Comparison of ENCODE assay signal across 21 cellular contexts in genomic region chr17:61723914-61724313, GRCh38.
A peak's percentile ranks its signal among the peaks of the same experiment; 100 is the strongest.
DNase-seq lines count a peak whose midpoint lies in the region; ATAC-seq, FAIRE-seq and TF ChIP-seq lines count a peak whose summit lies in the region.
"Had no signal": no experiment of that assay in that cellular context is flagged by ENCODE, and none has a peak within 500 bp of the region (broad histone marks: within the 10 kb centered on the region; RNA-seq: fewer than 3 reads in every experiment).

No MANE protein-coding gene starts in this region.

- BruUV-seq in K562 (replicated peaks; lab: Mats Ljungman, UMichigan), result no TSS peak

- CTCF ChIA-PET in K562 (lab: Yijun Ruan, JAX; ENCODE audit: low intra/inter-chr PET ratio), result no interaction called here

- FAIRE-seq in H54 (lab: Jason Lieb, UNC), result peak; percentile 20
- FAIRE-seq in K562 (lab: Jason Lieb, UNC), result no peak
- FAIRE-seq in urothelium cell line (lab: Jason Lieb, UNC), result peak; percentile 68
- FAIRE-seq: A204.1, D721Med, G401.6, GM12891, GM19239 had no signal

- H3K27me3 ChIP-seq in K562 (ENCODE audit: control insufficient read depth in 2 of 2, insufficient read depth in 2 of 2, low read length in 2 of 2) (no peaks in the 10 kb centered on the region), right atrium auricular region (no peaks in the 10 kb centered on the region)
- H3K27me3 ChIP-seq: BLaER1 treated with 17β-estradiol and CSF1 and Interleukin-3, amounts not matched to agents 10 nM and 100 nM had no signal

- no peak overlapping the region for H2AFZ ChIP-seq in K562 (ENCODE audit: low read depth, low read length)

- intact Hi-C loops in K562 (cut with micrococcal nuclease), result no loop called here

- H4K20me1 ChIP-seq in K562 (replicated peaks; ENCODE audit: control insufficient read depth, insufficient read depth, low read length), result no peaks in the 10 kb centered on the region
- H4K20me1 ChIP-seq: BLaER1 treated with 17β-estradiol and CSF1 and Interleukin-3, amounts not matched to agents 10 nM and 100 nM had no signal

- TF ChIP-seq POLR2A in H54 (IDR thresholded peaks at IDR 0.05; ENCODE audit: low read depth, low read length), result no peak
- TF ChIP-seq POLR2A in K562 (conservative IDR thresholded peaks at IDR 0.05), result no peak

- TF ChIP-seq RAD21 in K562 (CRISPR knock-in tag; conservative IDR thresholded peaks at IDR 0.05 in 1 of 2, IDR thresholded peaks at IDR 0.05 in 1 of 2), result no peak

- 95% methylated on average over 1 of the region's 1 CpG for WGBS in K562 (ENCODE audit: insufficient coverage, low coverage, missing lambda C conversion rate)

- H3K4me3 ChIP-seq in K562 (no peak overlapping the region), right atrium auricular region (no peak overlapping the region)
- H3K4me3 ChIP-seq: BLaER1 treated with 17β-estradiol and CSF1 and Interleukin-3, amounts not matched to agents 10 nM and 100 nM had no signal

- no peaks in the 10 kb centered on the region for H3K9me1 ChIP-seq in K562 (ENCODE audit: control insufficient read depth, insufficient read depth, low read length)

- H3K9ac ChIP-seq in K562 (ENCODE audit: insufficient read depth in 1 of 2, low read depth in 2 of 2, low read length in 2 of 2), result no peak overlapping the region
- H3K9ac ChIP-seq: BLaER1 treated with 17β-estradiol and CSF1 and Interleukin-3, amounts not matched to agents 10 nM and 100 nM had no signal

- no peak for TF ChIP-seq CTCF in 22Rv1 (IDR thresholded peaks at IDR 0.05)
- TF ChIP-seq CTCF in K562 (IDR thresholded peaks at IDR 0.05 in 2 of 3, conservative IDR thresholded peaks at IDR 0.05 in 1 of 3; ENCODE audit: insufficient read depth in 2 of 3, low read depth in 1 of 3, low read length in 3 of 3), result no peak
- no peak for TF ChIP-seq CTCF in right atrium auricular region (IDR thresholded peaks at IDR 0.05)

- H3K36me3 ChIP-seq in K562 (ENCODE audit: control insufficient read depth, insufficient read depth, low read length), result no peaks in the 10 kb centered on the region; the same call in 2 of the 3 replicates
- no peaks in the 10 kb centered on the region for H3K36me3 ChIP-seq in right atrium auricular region

- DNase-seq in H54 (ENCODE audit: insufficient read length, low spot score) (no peak), K562 (ENCODE audit: extremely low read depth in 1 of 4, low spot score in 3 of 4) (no peak), urothelium cell line (ENCODE audit: low spot score) (no peak), right atrium auricular region (ENCODE audit: low spot score) (no peak)
- DNase-seq in activated naive CD4-positive, alpha-beta T cell (lab: John Stamatoyannopoulos, UW), result no peak
- no peak for DNase-seq in stimulated activated CD4-positive, alpha-beta T cell treated with anti-CD3 and anti-CD28 coated beads, Interleukin-2, amount 100 ng/mL, for 48 hours
- DNase-seq: 8988T; AML-193; Calu3; CD4-positive, alpha-beta T cell; CD8-positive, alpha-beta T cell; DMS79 treated with DMSO at 0.1 percent for 48 hours; GF-D8 had no signal

- H3K79me2 ChIP-seq in K562 (ENCODE audit: control insufficient read depth, insufficient read depth, low read length), result no peaks in the 10 kb centered on the region

- POLR2A ChIA-PET in K562 (lab: Yijun Ruan, JAX), result no interaction called here

- H3K4me2 ChIP-seq in K562 (ENCODE audit: insufficient read depth, low read length), result no peak overlapping the region
- H3K4me2 ChIP-seq: BLaER1 treated with 17β-estradiol and CSF1 and Interleukin-3, amounts not matched to agents 10 nM and 100 nM had no signal

- H3K27ac ChIP-seq in 22Rv1, result peak overlapping the region; percentile 53
- no peak overlapping the region for H3K27ac ChIP-seq in K562 (ENCODE audit: extremely low read depth, low read depth, low read length)
- H3K27ac ChIP-seq in right atrium auricular region, result no peak overlapping the region
- H3K27ac ChIP-seq: BLaER1 treated with 17β-estradiol and CSF1 and Interleukin-3, amounts not matched to agents 10 nM and 100 nM; C4-2B had no signal

- in situ Hi-C loops in K562 (cut with MboI), result no loop called here

- ATAC-seq in K562, result no peak
- ATAC-seq: CD8-positive, alpha-beta T cell had no signal

- TF ChIP-seq EP300 in K562 (IDR thresholded peaks at IDR 0.05; ENCODE audit: low read length), result no peak

- H3K4me1 ChIP-seq in K562 (replicated peaks in 1 of 2; ENCODE audit: control insufficient read depth in 2 of 2, insufficient read depth in 2 of 2, low read length in 2 of 2) (no peaks in the 10 kb centered on the region), right atrium auricular region (no peaks in the 10 kb centered on the region)
- H3K4me1 ChIP-seq: BLaER1 treated with 17β-estradiol and CSF1 and Interleukin-3, amounts not matched to agents 10 nM and 100 nM had no signal

- H3K9me3 ChIP-seq in K562 (replicated peaks; ENCODE audit: control insufficient read depth, insufficient read depth, low read depth, low read length) (no peaks in the 10 kb centered on the region), right atrium auricular region (peaks cover 0 to 4% of the 10 kb centered on the region in 2 donors)

TF ChIP-seq in K562, 482 proteins besides CTCF, POLR2A, EP300 and RAD21:
- TF ChIP-seq NRF1 (conservative IDR thresholded peaks at IDR 0.05 in 1 of 2, IDR thresholded peaks at IDR 0.05 in 1 of 2) (no peak), EWSR1 (IDR thresholded peaks at IDR 0.05; ENCODE audit: borderline replicate concordance, low read depth, partially characterized antibody) (peak; percentile 10), ZNF584 (CRISPR knock-in tag; IDR thresholded peaks at IDR 0.05; ENCODE audit: low read depth) (no peak), CBFA2T3 (IDR thresholded peaks at IDR 0.05) (no peak), ZNF134 (CRISPR knock-in tag; conservative IDR thresholded peaks at IDR 0.05) (no peak), HNRNPUL1 (IDR thresholded peaks at IDR 0.05; ENCODE audit: low read length) (no peak), GMEB1 (CRISPR knock-in tag; IDR thresholded peaks at IDR 0.05) (no peak)
